In genomic region chr13:44412341-44412935, GRCh38 we compare ENCODE assay signal across 16 cellular contexts. TPM values are rescaled to one million over a fixed set of nuclear protein-coding genes. Genes with fewer than 3 reads are reported as not detected.
DNase-seq lines count a peak whose midpoint lies in the region; ATAC-seq, FAIRE-seq and TF ChIP-seq lines count a peak whose summit lies in the region.
"Had no signal": no experiment of that assay in that cellular context is flagged by ENCODE, and none has a peak within 500 bp of the region (broad histone marks: within the 10 kb centered on the region; RNA-seq: fewer than 3 reads in every experiment).

No MANE protein-coding gene starts in this region.

- H2AFZ ChIP-seq in IMR-90 (replicated peaks; ENCODE audit: low read length, poor library complexity) (peak overlapping the region; percentile 70), endothelial cell of umbilical vein (ENCODE audit: low read depth, low read length) (peak overlapping the region; percentile 7)
- H2AFZ ChIP-seq: GM23248 had no signal

- no peak overlapping the region for H2BK120ac ChIP-seq in IMR-90 (ENCODE audit: low read depth, low read length)

- CTCF ChIA-PET in Caco-2 (lab: Charles Lee) (no interaction called here), IMR-90 (lab: Yijun Ruan, JAX) (no interaction called here), endothelial cell of umbilical vein (lab: Charles Lee) (interaction anchor here (0.9 to 1.1 kb wide), 3 partner anchors 9 to 106 kb away, joined by 3 to 4 read pairs (median 3); no protein-coding TSS in a partner anchor)

- ATAC-seq in IMR-90 (ENCODE audit: low read depth), result no peak
- ATAC-seq in activated naive CD4-positive, alpha-beta T cell treated with anti-CD3 and anti-CD28 coated beads, Interleukin-2, amount 50 U/mL, for 72 hours, result no peak

- H4K20me1 ChIP-seq in IMR-90 (ENCODE audit: insufficient read depth, low read length), result no peaks in the 10 kb centered on the region
- no peaks in the 10 kb centered on the region for H4K20me1 ChIP-seq in endothelial cell of umbilical vein (replicated peaks; ENCODE audit: control insufficient read depth, extremely low read depth, insufficient read depth, low read length)

- H3K4me3 ChIP-seq in Caco-2 (ENCODE audit: low read depth, low read length) (no peak overlapping the region), IMR-90 (ENCODE audit: insufficient read depth, low read depth, low read length) (no peak overlapping the region), endothelial cell of umbilical vein (replicated peaks in 1 of 3; ENCODE audit: insufficient read depth in 1 of 3, low read depth in 1 of 3, low read length in 3 of 3) (no peak overlapping the region)
- H3K4me3 ChIP-seq: GM23248 had no signal

- no peak overlapping the region for H3K23ac ChIP-seq in IMR-90 (ENCODE audit: low read depth, low read length)

- H3K9me3 ChIP-seq in Caco-2 (no peaks in the 10 kb centered on the region), IMR-90 (ENCODE audit: control insufficient read depth, insufficient read depth, low read length) (no peaks in the 10 kb centered on the region; the same call in 1 of the 2 replicates), endothelial cell of umbilical vein (replicated peaks; ENCODE audit: control insufficient read depth, insufficient read depth, low read length) (no peaks in the 10 kb centered on the region)

- H3K14ac ChIP-seq in IMR-90 (replicated peaks; ENCODE audit: low read depth, low read length), result no peak overlapping the region

- no peak overlapping the region for H3K18ac ChIP-seq in IMR-90 (ENCODE audit: low read depth, low read length)

- no peak for TF ChIP-seq RAD21 in IMR-90 (IDR thresholded peaks at IDR 0.05; ENCODE audit: low read length)

- H3K4me1 Mint-ChIP-seq in Caco-2 (ENCODE audit: low read depth, unreplicated experiment), result peaks cover 27% of the 10 kb centered on the region
- H3K4me1 Mint-ChIP-seq in neural crest cell, result peaks cover 36% of the 10 kb centered on the region
- no peaks in the 10 kb centered on the region for H3K4me1 Mint-ChIP-seq in activated CD4-positive, alpha-beta T cell treated with anti-CD3 and anti-CD28 coated beads, Interleukin-2, amount 10 ng/mL, durations not matched to agents 24 days and 14 days

- no peaks in the 10 kb centered on the region for H3K9me3 Mint-ChIP-seq in Caco-2 (ENCODE audit: unreplicated experiment)
- no peaks in the 10 kb centered on the region for H3K9me3 Mint-ChIP-seq in neural crest cell
- H3K9me3 Mint-ChIP-seq in activated naive CD4-positive, alpha-beta T cell treated with anti-CD3 and anti-CD28 coated beads, Interleukin-2, amount 50 U/mL, for 72 hours, result no peaks in the 10 kb centered on the region
- no peaks in the 10 kb centered on the region for H3K9me3 Mint-ChIP-seq in activated CD4-positive, alpha-beta T cell treated with anti-CD3 and anti-CD28 coated beads, Interleukin-2, amount 10 ng/mL, durations not matched to agents 24 days and 14 days

- no peak overlapping the region for H2BK5ac ChIP-seq in IMR-90 (ENCODE audit: low read depth, low read length, poor library complexity, severe bottlenecking)

- no peak overlapping the region for H3K56ac ChIP-seq in IMR-90 (ENCODE audit: extremely low read depth, insufficient read depth, low read length)

- H2BK15ac ChIP-seq in IMR-90 (ENCODE audit: low read depth, low read length), result no peak overlapping the region

- H2AK5ac ChIP-seq in IMR-90 (ENCODE audit: low read depth, low read length), result no peak overlapping the region; the same call in 1 of the 2 replicates

- TF ChIP-seq CTCF in Caco-2 (IDR thresholded peaks at IDR 0.05; ENCODE audit: insufficient read depth in 1 of 2, low read depth in 1 of 2, low read length in 1 of 2, severe bottlenecking in 1 of 2, unreplicated experiment in 1 of 2) (no peak), IMR-90 (conservative IDR thresholded peaks at IDR 0.05; ENCODE audit: low read depth, low read length) (no peak), endothelial cell of umbilical vein (IDR thresholded peaks at IDR 0.05; ENCODE audit: extremely low read depth in 1 of 2, insufficient read depth in 1 of 2, low read depth in 1 of 2, low read length in 2 of 2) (no peak), neural crest cell (conservative IDR thresholded peaks at IDR 0.05) (no peak)

- no peaks in the 10 kb centered on the region for H3K27me3 ChIP-seq in Caco-2 (replicated peaks; ENCODE audit: control insufficient read depth, insufficient read depth, low read length)
- peaks cover 5% of the 10 kb centered on the region for H3K27me3 ChIP-seq in IMR-90 (ENCODE audit: control insufficient read depth, insufficient read depth, low read length)
- no peaks in the 10 kb centered on the region for H3K27me3 ChIP-seq in endothelial cell of umbilical vein (ENCODE audit: control insufficient read depth in 2 of 2, insufficient read depth in 2 of 2, low read length in 2 of 2)

- in situ Hi-C loops in IMR-90 (cut with MboI; ENCODE audit: low sequenced_read_pairs), result no loop called here

- H3K4me2 ChIP-seq in IMR-90 (ENCODE audit: low read depth, low read length) (no peak overlapping the region), endothelial cell of umbilical vein (ENCODE audit: insufficient read depth, low read length) (no peak overlapping the region)

- no peaks in the 10 kb centered on the region for H3K36me3 ChIP-seq in Caco-2 (ENCODE audit: control insufficient read depth, insufficient read depth, low read length)
- H3K36me3 ChIP-seq in IMR-90 (ENCODE audit: control insufficient read depth, insufficient read depth, low read length), result no peaks in the 10 kb centered on the region
- no peaks in the 10 kb centered on the region for H3K36me3 ChIP-seq in endothelial cell of umbilical vein (ENCODE audit: control insufficient read depth in 2 of 2, extremely low read depth in 1 of 2, insufficient read depth in 2 of 2, low read length in 2 of 2)

- no peak overlapping the region for H3K9ac ChIP-seq in IMR-90 (ENCODE audit: low read depth, low read length)
- H3K9ac ChIP-seq in endothelial cell of umbilical vein (replicated peaks; ENCODE audit: extremely low read depth, insufficient read depth, low read length), result no peak overlapping the region
- H3K9ac ChIP-seq: GM23248 had no signal

- no peak overlapping the region for H3K27ac ChIP-seq in IMR-90 (ENCODE audit: insufficient read depth, low read length)
- no peak overlapping the region for H3K27ac ChIP-seq in endothelial cell of umbilical vein (ENCODE audit: insufficient read depth, low read depth, low read length)
- H3K27ac ChIP-seq: C4-2B, GM23248 had no signal

- H3K4me3 Mint-ChIP-seq in Caco-2 (ENCODE audit: unreplicated experiment) (no peak overlapping the region), neural crest cell (no peak overlapping the region)
- H3K4me3 Mint-ChIP-seq in activated CD4-positive, alpha-beta T cell treated with anti-CD3 and anti-CD28 coated beads, Interleukin-2, amount 10 ng/mL, durations not matched to agents 24 days and 14 days, result no peak overlapping the region

- POLR2A ChIA-PET in Caco-2 (lab: Charles Lee), result interaction anchor here (0.6 kb wide), 1 partner anchor 17 kb away, joined by 3 read pairs; no protein-coding TSS in a partner anchor
- POLR2A ChIA-PET in IMR-90 (lab: Charles Lee; ENCODE audit: unreplicated experiment), result no interaction called here
- POLR2A ChIA-PET in endothelial cell of umbilical vein (lab: Charles Lee), result no interaction called here

- no peaks in the 10 kb centered on the region for H3K9me1 ChIP-seq in IMR-90 (ENCODE audit: insufficient read depth, low read length)
- H3K9me1 ChIP-seq in endothelial cell of umbilical vein (replicated peaks; ENCODE audit: control insufficient read depth, extremely low read depth, insufficient read depth, low read length), result no peaks in the 10 kb centered on the region

- H3K36me3 Mint-ChIP-seq in Caco-2 (ENCODE audit: insufficient read depth, unreplicated experiment) (no peaks in the 10 kb centered on the region), neural crest cell (ENCODE audit: low read depth) (no peaks in the 10 kb centered on the region)
- no peaks in the 10 kb centered on the region for H3K36me3 Mint-ChIP-seq in activated naive CD4-positive, alpha-beta T cell treated with anti-CD3 and anti-CD28 coated beads, Interleukin-2, amount 50 U/mL, for 72 hours
- H3K36me3 Mint-ChIP-seq in activated CD4-positive, alpha-beta T cell treated with anti-CD3 and anti-CD28 coated beads, Interleukin-2, amount 10 ng/mL, durations not matched to agents 24 days and 14 days (ENCODE audit: low read depth), result no peaks in the 10 kb centered on the region

- no peaks in the 10 kb centered on the region for H3K27me3 Mint-ChIP-seq in Caco-2 (ENCODE audit: insufficient read depth, unreplicated experiment)
- no peaks in the 10 kb centered on the region for H3K27me3 Mint-ChIP-seq in neural crest cell (ENCODE audit: low read depth)
- no peaks in the 10 kb centered on the region for H3K27me3 Mint-ChIP-seq in activated CD4-positive, alpha-beta T cell treated with anti-CD3 and anti-CD28 coated beads, Interleukin-2, amount 10 ng/mL, durations not matched to agents 24 days and 14 days

- no TSS peak for BruUV-seq in Caco-2 (replicated peaks; lab: Mats Ljungman, UMichigan)
- no TSS peak for BruUV-seq in IMR-90 (replicated peaks; lab: Mats Ljungman, UMichigan)
- no TSS peak for BruUV-seq in endothelial cell of umbilical vein (replicated peaks; lab: Mats Ljungman, UMichigan)

- H3K27ac Mint-ChIP-seq in Caco-2 (ENCODE audit: unreplicated experiment) (peak overlapping the region; percentile 19), neural crest cell (ENCODE audit: unreplicated experiment) (peak overlapping the region; percentile 44)
- no peak overlapping the region for H3K27ac Mint-ChIP-seq in activated naive CD4-positive, alpha-beta T cell treated with anti-CD3 and anti-CD28 coated beads, Interleukin-2, amount 50 U/mL, for 72 hours
- H3K27ac Mint-ChIP-seq in activated CD4-positive, alpha-beta T cell treated with anti-CD3 and anti-CD28 coated beads, Interleukin-2, amount 10 ng/mL, durations not matched to agents 24 days and 14 days, result no peak overlapping the region

- no peak for TF ChIP-seq POLR2A in IMR-90 (IDR thresholded peaks at IDR 0.05; ENCODE audit: low read depth, low read length)
- TF ChIP-seq POLR2A in endothelial cell of umbilical vein (IDR thresholded peaks at IDR 0.05; ENCODE audit: low read depth, low read length), result no peak

- no peak overlapping the region for H4K8ac ChIP-seq in IMR-90 (ENCODE audit: low read depth in 2 of 2, low read length in 2 of 2)

- H3K79me2 ChIP-seq in endothelial cell of umbilical vein (ENCODE audit: control insufficient read depth, insufficient read depth, low read length), result no peaks in the 10 kb centered on the region

- no peaks in the 10 kb centered on the region for H3K79me1 ChIP-seq in IMR-90 (ENCODE audit: low read depth in 1 of 2, low read length in 2 of 2)

- no peak overlapping the region for H2BK20ac ChIP-seq in IMR-90 (ENCODE audit: low read depth, low read length)

- no peak overlapping the region for H4K91ac ChIP-seq in IMR-90 (ENCODE audit: insufficient read depth, low read depth, low read length)

- 83% methylated on average over 4 of the region's 16 CpGs; no CpG with 5 or more reads in 1 of the 2 experiments for WGBS in IMR-90 (ENCODE audit: extremely low coverage in 2 of 2, insufficient read length in 1 of 2), 2 experiments

- DNase-seq in Caco-2 (no peak), IMR-90 (no peak), endothelial cell of umbilical vein (ENCODE audit: low read depth, low spot score) (no peak), neural crest cell (ENCODE audit: low read depth, low spot score) (no peak), NCI-H2107 treated with DMSO at 0.1 percent for 48 hours (lab: John Stamatoyannopoulos, UW; ENCODE audit: unreplicated experiment) (no peak), NCI-H510A (lab: John Stamatoyannopoulos, UW) (no peak)
- no peak for DNase-seq in activated naive CD4-positive, alpha-beta T cell treated with anti-CD3 and anti-CD28 coated beads, Interleukin-2, amount 50 U/mL, for 72 hours (ENCODE audit: low spot score in 2 of 2)
- DNase-seq in activated CD4-positive, alpha-beta T cell treated with anti-CD3 and anti-CD28 coated beads, Interleukin-2, amount 10 ng/mL, durations not matched to agents 24 days and 14 days, result no peak
- DNase-seq: DMS 273 treated with DMSO at 0.1 percent for 48 hours, GM23248, KBM-7, NCI-H1436 treated with DMSO at 0.1 percent for 48 hours, NCI-H2029 treated with DMSO at 0.1 percent for 48 hours, NCI-H510A treated with DMSO at 0.1 percent for 48 hours had no signal

- H3K4ac ChIP-seq in IMR-90 (ENCODE audit: low read depth, low read length), result no peak overlapping the region

- H3K4me1 ChIP-seq in Caco-2 (peaks cover 2% of the 10 kb centered on the region), IMR-90 (ENCODE audit: control insufficient read depth, insufficient read depth, low read length) (peaks cover 7% of the 10 kb centered on the region), endothelial cell of umbilical vein (ENCODE audit: control insufficient read depth, extremely low read depth, insufficient read depth, low read length) (peaks cover 3% of the 10 kb centered on the region)

- intact Hi-C loops in Caco-2 (cut with micrococcal nuclease; ENCODE audit: unreplicated experiment) (no loop called here), IMR-90 (cut with micrococcal nuclease) (no loop called here), endothelial cell of umbilical vein (cut with micrococcal nuclease) (no loop called here)
- intact Hi-C loops in activated CD4-positive, alpha-beta T cell treated with anti-CD3 and anti-CD28 coated beads, Interleukin-2, amount 10 ng/mL, durations not matched to agents 24 days and 14 days (cut with micrococcal nuclease), result no loop called here

- FAIRE-seq in endothelial cell of umbilical vein (lab: Jason Lieb, UNC), result no peak
- FAIRE-seq: GM12892 had no signal

- dilution Hi-C loops in IMR-90 (cut with HindIII; ENCODE audit: low sequenced_read_pairs, unreplicated experiment) (no loop called here), endothelial cell of umbilical vein (cut with MboI; ENCODE audit: extremely low pct_ligation_motif_present, low sequenced_read_pairs) (no loop called here)

- peak overlapping the region; percentile 19 for H2AK9ac ChIP-seq in IMR-90 (replicated peaks; ENCODE audit: low read depth, low read length, poor library complexity)

- H4K5ac ChIP-seq in IMR-90 (ENCODE audit: low read depth, low read length), result no peak overlapping the region

RNA-seq across cellular contexts. Expression of gene SERP2, which starts 38.8 kb away (rescaled TPM):
- total RNA-seq in Caco-2 (2022), result not detected in 2 replicates
- total RNA-seq in IMR-90 (2012; rRNA removed), result 0.54 and 0.56 TPM in 2 replicates
- 1.3 and 1.4 TPM in 2 replicates for polyA plus RNA-seq in IMR-90 (2012; rRNA removed)
- polyA plus RNA-seq in IMR-90 (2012; cell fraction: cytosol; rRNA removed), result 0.77 and 1.6 TPM in 2 replicates
- polyA plus RNA-seq in IMR-90 (2012; cell fraction: nucleus; rRNA removed; ENCODE audit: low replicate concordance), result 0.96 and 2.3 TPM in 2 replicates
- 0.85 TPM in 1 of 2 replicates, not detected in the other for total RNA-seq in endothelial cell of umbilical vein
- 0.29 and 0.30 TPM in 2 replicates for polyA plus RNA-seq in endothelial cell of umbilical vein
- polyA plus RNA-seq in endothelial cell of umbilical vein (2011; cell fraction: cytosol; rRNA removed), result 0.31 and 0.35 TPM in 2 replicates
- 0.20 and 0.59 TPM in 2 replicates for polyA plus RNA-seq in endothelial cell of umbilical vein (2011; cell fraction: nucleus; rRNA removed)
- 0.54 TPM in 1 of 2 replicates, not detected in the other for polyA plus RNA-seq in endothelial cell of umbilical vein (2012)
- polyA minus RNA-seq in endothelial cell of umbilical vein, result 0.72 and 1.2 TPM in 2 replicates
- polyA minus RNA-seq in endothelial cell of umbilical vein (2011; cell fraction: cytosol; rRNA and poly(A)+ RNA removed), result not detected
- polyA minus RNA-seq in endothelial cell of umbilical vein (2011; cell fraction: nucleus; rRNA and poly(A)+ RNA removed), result 1.8 TPM in 1 of 2 replicates, not detected in the other
- total RNA-seq in neural crest cell, result 10.3 and 14.0 TPM in 2 replicates
- 1 to 10 TPM in 1 of 2 donors, under 1 TPM in 1; 0.43 to 2.2 TPM for total RNA-seq in activated naive CD4-positive, alpha-beta T cell treated with anti-CD3 and anti-CD28 coated beads, Interleukin-2, amount 50 U/mL, for 72 hours
- not detected in 2 replicates for total RNA-seq in activated CD4-positive, alpha-beta T cell treated with anti-CD3 and anti-CD28 coated beads, Interleukin-2, amount 10 ng/mL, durations not matched to agents 24 days and 14 days

Comparison
In these comparisons a context has a peak if more than half of its experiments do, and no peak if none do; other contexts are left out.
1. H3K27ac Mint-ChIP-seq: peak in Caco-2 (single experiment) and neural crest cell (single experiment); none in activated naive CD4-positive, alpha-beta T cell treated with anti-CD3 and anti-CD28 coated beads, Interleukin-2, amount 50 U/mL, for 72 hours (0 of 2) and activated CD4-positive, alpha-beta T cell treated with anti-CD3 and anti-CD28 coated beads, Interleukin-2, amount 10 ng/mL, durations not matched to agents 24 days and 14 days (single experiment).